In the genomic region with DNA sequence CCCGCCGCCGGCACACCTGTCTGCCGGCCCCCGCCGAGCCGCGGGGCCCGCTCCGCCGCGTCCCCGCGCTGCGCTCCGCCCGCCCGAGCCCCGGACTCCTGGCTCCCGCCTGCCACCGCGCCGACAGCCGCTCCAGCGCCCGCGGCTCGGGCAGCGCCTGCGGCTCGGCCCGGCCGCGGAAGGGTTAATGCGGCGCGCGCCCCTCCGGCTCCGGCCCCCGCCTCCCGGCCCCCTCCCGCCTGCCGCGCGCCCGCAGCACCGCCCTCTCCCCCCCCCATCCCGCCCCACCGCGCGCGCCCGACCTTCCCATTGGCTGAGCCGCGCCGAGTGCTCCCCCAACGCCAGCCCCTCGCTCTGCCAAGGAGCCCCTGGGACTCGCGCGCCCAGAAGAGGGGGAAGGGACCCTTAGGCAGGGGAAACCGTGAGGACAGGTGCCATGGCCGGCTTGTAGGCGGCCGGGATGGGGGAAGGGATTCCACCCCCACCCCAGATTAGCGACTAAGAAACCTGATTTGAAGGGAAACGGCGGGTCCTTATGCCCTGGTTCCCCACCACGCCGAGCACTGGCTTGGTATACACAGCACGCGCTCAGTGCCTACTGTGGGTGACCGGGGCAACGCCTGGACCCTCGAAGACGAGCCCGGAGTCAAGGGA, we compare ENCODE assay signal across 8 cellular contexts. TPM values are rescaled to one million over a fixed set of nuclear protein-coding genes. Genes with fewer than 3 reads are reported as not detected.
A peak's percentile ranks its signal among the peaks of the same experiment; 100 is the strongest.
DNase-seq lines count a peak whose midpoint lies in the region; ATAC-seq, FAIRE-seq and TF ChIP-seq lines count a peak whose summit lies in the region.

A gene with protein sequence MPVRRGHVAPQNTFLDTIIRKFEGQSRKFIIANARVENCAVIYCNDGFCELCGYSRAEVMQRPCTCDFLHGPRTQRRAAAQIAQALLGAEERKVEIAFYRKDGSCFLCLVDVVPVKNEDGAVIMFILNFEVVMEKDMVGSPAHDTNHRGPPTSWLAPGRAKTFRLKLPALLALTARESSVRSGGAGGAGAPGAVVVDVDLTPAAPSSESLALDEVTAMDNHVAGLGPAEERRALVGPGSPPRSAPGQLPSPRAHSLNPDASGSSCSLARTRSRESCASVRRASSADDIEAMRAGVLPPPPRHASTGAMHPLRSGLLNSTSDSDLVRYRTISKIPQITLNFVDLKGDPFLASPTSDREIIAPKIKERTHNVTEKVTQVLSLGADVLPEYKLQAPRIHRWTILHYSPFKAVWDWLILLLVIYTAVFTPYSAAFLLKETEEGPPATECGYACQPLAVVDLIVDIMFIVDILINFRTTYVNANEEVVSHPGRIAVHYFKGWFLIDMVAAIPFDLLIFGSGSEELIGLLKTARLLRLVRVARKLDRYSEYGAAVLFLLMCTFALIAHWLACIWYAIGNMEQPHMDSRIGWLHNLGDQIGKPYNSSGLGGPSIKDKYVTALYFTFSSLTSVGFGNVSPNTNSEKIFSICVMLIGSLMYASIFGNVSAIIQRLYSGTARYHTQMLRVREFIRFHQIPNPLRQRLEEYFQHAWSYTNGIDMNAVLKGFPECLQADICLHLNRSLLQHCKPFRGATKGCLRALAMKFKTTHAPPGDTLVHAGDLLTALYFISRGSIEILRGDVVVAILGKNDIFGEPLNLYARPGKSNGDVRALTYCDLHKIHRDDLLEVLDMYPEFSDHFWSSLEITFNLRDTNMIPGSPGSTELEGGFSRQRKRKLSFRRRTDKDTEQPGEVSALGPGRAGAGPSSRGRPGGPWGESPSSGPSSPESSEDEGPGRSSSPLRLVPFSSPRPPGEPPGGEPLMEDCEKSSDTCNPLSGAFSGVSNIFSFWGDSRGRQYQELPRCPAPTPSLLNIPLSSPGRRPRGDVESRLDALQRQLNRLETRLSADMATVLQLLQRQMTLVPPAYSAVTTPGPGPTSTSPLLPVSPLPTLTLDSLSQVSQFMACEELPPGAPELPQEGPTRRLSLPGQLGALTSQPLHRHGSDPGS (minus strand): TSS at position 186 of the 654 bp plus-strand sequence. CDS start 408 bp downstream, outside the sequence.

- H3K36me3 ChIP-seq in endothelial cell of umbilical vein (ENCODE audit: control insufficient read depth in 2 of 2, extremely low read depth in 1 of 2, insufficient read depth in 2 of 2, low read length in 2 of 2): no peaks in the 10 kb centered on the region
- no peaks in the 10 kb centered on the region for H3K36me3 ChIP-seq in neuronal stem cell (replicated peaks in 1 of 2; ENCODE audit: control insufficient read depth in 2 of 2, insufficient read depth in 2 of 2, low read length in 2 of 2)

- peaks cover 22% of the 10 kb centered on the region for H3K4me1 Mint-ChIP-seq in T-helper 17 cell

- peak within 1 kb of the TSS; percentile 60 for H2AK5ac ChIP-seq in neuronal stem cell (ENCODE audit: low read depth, low read length)

- dilution Hi-C loops in endothelial cell of umbilical vein (cut with MboI; ENCODE audit: extremely low pct_ligation_motif_present, low sequenced_read_pairs): no loop called here

- H3K36me3 Mint-ChIP-seq in T-helper 17 cell (ENCODE audit: low read depth): peaks cover 2% of the 10 kb centered on the region

- no CpG with 5 or more reads among the region's 78 CpGs for WGBS in neuronal stem cell (ENCODE audit: extremely low coverage in 2 of 2, insufficient read length in 2 of 2, insufficient replicate concordance in 1 of 2), 2 donors

- peak; percentile 72 for DNase-seq in DMS 273 treated with DMSO at 0.1 percent for 48 hours (lab: John Stamatoyannopoulos, UW)
- peak; percentile 95 for DNase-seq in NCI-H1092 treated with DMSO at 0.1 percent for 48 hours (lab: John Stamatoyannopoulos, UW)
- peak in 2 of 3 donors; percentile 40 to 46 for DNase-seq in T-helper 17 cell
- DNase-seq in endothelial cell of umbilical vein (ENCODE audit: low read depth, low spot score): no peak
- peak; percentile 84 for DNase-seq in neuronal stem cell (ENCODE audit: low spot score)
- no peak for DNase-seq in epidermal melanocyte (ENCODE audit: insufficient read length, low spot score)

- H3K4me2 ChIP-seq in endothelial cell of umbilical vein (ENCODE audit: insufficient read depth, low read length) (no peak within 1 kb of the TSS), neuronal stem cell (ENCODE audit: insufficient read depth, low read length, poor library complexity, severe bottlenecking) (peak within 1 kb of the TSS; percentile 83)

- H3K4ac ChIP-seq in neuronal stem cell (ENCODE audit: low read length): no peak within 1 kb of the TSS

- POLR2A ChIA-PET in endothelial cell of umbilical vein (lab: Charles Lee): no interaction called here

- no TSS peak for BruUV-seq in endothelial cell of umbilical vein (replicated peaks; lab: Mats Ljungman, UMichigan)

- H3K27me3 Mint-ChIP-seq in T-helper 17 cell: peaks cover 22% of the 10 kb centered on the region

- no peak within 1 kb of the TSS for H3K9ac ChIP-seq in endothelial cell of umbilical vein (replicated peaks; ENCODE audit: extremely low read depth, insufficient read depth, low read length)
- peak within 1 kb of the TSS; percentile 87 for H3K9ac ChIP-seq in neuronal stem cell (ENCODE audit: low read depth, low read length, poor library complexity)

- H3K27me3 ChIP-seq in endothelial cell of umbilical vein (ENCODE audit: control insufficient read depth in 2 of 2, insufficient read depth in 2 of 2, low read length in 2 of 2) (peaks cover 44 to 53% of the 10 kb centered on the region in 2 experiments), neuronal stem cell (ENCODE audit: control insufficient read depth in 3 of 3, insufficient read depth in 3 of 3, low read depth in 1 of 3, low read length in 3 of 3) (peaks cover 0 to 44% (median 17%) of the 10 kb centered on the region in 3 experiments)

- no peak within 1 kb of the TSS for H2BK120ac ChIP-seq in neuronal stem cell (ENCODE audit: low read depth, low read length)

- H4K91ac ChIP-seq in neuronal stem cell (ENCODE audit: low read depth, low read length, poor library complexity): no peak within 1 kb of the TSS

- peak within 1 kb of the TSS; percentile 14 for H2BK15ac ChIP-seq in neuronal stem cell (ENCODE audit: low read length)

- peaks cover 10% of the 10 kb centered on the region for H3K4me1 ChIP-seq in endothelial cell of umbilical vein (ENCODE audit: control insufficient read depth, extremely low read depth, insufficient read depth, low read length)
- H3K4me1 ChIP-seq in neuronal stem cell (ENCODE audit: control insufficient read depth in 2 of 2, insufficient read depth in 1 of 2, low read depth in 1 of 2, low read length in 2 of 2): peaks cover 32 to 36% of the 10 kb centered on the region in 2 donors

- no peak for ATAC-seq in T-helper 17 cell
- ATAC-seq in GM19397 (IDR thresholded peaks at IDR 0.05; ENCODE audit: unreplicated experiment): no peak
- ATAC-seq in GM21576 (IDR thresholded peaks at IDR 0.05; ENCODE audit: unreplicated experiment): no peak

- no peaks in the 10 kb centered on the region for H4K20me1 ChIP-seq in endothelial cell of umbilical vein (replicated peaks; ENCODE audit: control insufficient read depth, extremely low read depth, insufficient read depth, low read length)

- H3K23ac ChIP-seq in neuronal stem cell (ENCODE audit: low read depth, low read length, poor library complexity): peak within 1 kb of the TSS; percentile 89

- no peaks in the 10 kb centered on the region for H3K79me2 ChIP-seq in endothelial cell of umbilical vein (ENCODE audit: control insufficient read depth, insufficient read depth, low read length)

- H2AFZ ChIP-seq in endothelial cell of umbilical vein (ENCODE audit: low read depth, low read length) (no peak within 1 kb of the TSS), neuronal stem cell (ENCODE audit: low read length) (peak within 1 kb of the TSS; percentile 96)

- H3K9me1 ChIP-seq in endothelial cell of umbilical vein (replicated peaks; ENCODE audit: control insufficient read depth, extremely low read depth, insufficient read depth, low read length): no peaks in the 10 kb centered on the region

- TF ChIP-seq POLR2A in endothelial cell of umbilical vein (IDR thresholded peaks at IDR 0.05; ENCODE audit: low read depth, low read length): no peak

- no peak within 1 kb of the TSS for H2BK12ac ChIP-seq in neuronal stem cell (ENCODE audit: low read length)

- H3K79me1 ChIP-seq in neuronal stem cell (ENCODE audit: low read depth, low read length): peaks cover 3% of the 10 kb centered on the region

- H3K27ac ChIP-seq in endothelial cell of umbilical vein (ENCODE audit: insufficient read depth, low read depth, low read length) (no peak within 1 kb of the TSS), neuronal stem cell (replicated peaks; ENCODE audit: low read length) (peak within 1 kb of the TSS; percentile 70)

- intact Hi-C loops in endothelial cell of umbilical vein (cut with micrococcal nuclease): no loop called here

- H3K4me3 ChIP-seq in endothelial cell of umbilical vein (replicated peaks in 1 of 3; ENCODE audit: insufficient read depth in 1 of 3, low read depth in 1 of 3, low read length in 3 of 3): no peak within 1 kb of the TSS
- peak within 1 kb of the TSS; percentile 69 to 77 for H3K4me3 ChIP-seq in neuronal stem cell (ENCODE audit: low read length in 2 of 2)

- H3K27ac Mint-ChIP-seq in T-helper 17 cell: peak within 1 kb of the TSS; percentile 93

- H3K4me3 Mint-ChIP-seq in T-helper 17 cell: peak within 1 kb of the TSS; percentile 92

- H3K9me3 ChIP-seq in T-helper 17 cell (ENCODE audit: control insufficient read depth, low read length, poor library complexity, severe bottlenecking) (no peaks in the 10 kb centered on the region), endothelial cell of umbilical vein (replicated peaks; ENCODE audit: control insufficient read depth, insufficient read depth, low read length) (no peaks in the 10 kb centered on the region), neuronal stem cell (replicated peaks in 1 of 2; ENCODE audit: control insufficient read depth in 2 of 2, insufficient read depth in 1 of 2, low read depth in 1 of 2, low read length in 2 of 2) (no peaks in the 10 kb centered on the region)

- no peak for TF ChIP-seq CTCF in endothelial cell of umbilical vein (IDR thresholded peaks at IDR 0.05; ENCODE audit: extremely low read depth in 1 of 2, insufficient read depth in 1 of 2, low read depth in 1 of 2, low read length in 2 of 2)

- H3K18ac ChIP-seq in neuronal stem cell (ENCODE audit: low read length): peak within 1 kb of the TSS; percentile 84

- FAIRE-seq in endothelial cell of umbilical vein (lab: Jason Lieb, UNC): no peak

- H3K14ac ChIP-seq in neuronal stem cell (ENCODE audit: low read length): peak within 1 kb of the TSS; percentile 47

- H4K8ac ChIP-seq in neuronal stem cell (ENCODE audit: low read depth, low read length): no peak within 1 kb of the TSS

- H2BK5ac ChIP-seq in neuronal stem cell (ENCODE audit: low read length): peak within 1 kb of the TSS; percentile 62

- CTCF ChIA-PET in endothelial cell of umbilical vein (lab: Charles Lee): interaction anchor here (0.6 to 2.8 kb wide), 8 partner anchors 8 to 1206 kb away, joined by 3 to 19 read pairs (median 4); no protein-coding TSS in a partner anchor

RNA-seq across cellular contexts. Expression of the gene that starts here (rescaled TPM):
- 1 to 10 TPM; 2.2 to 5.6 TPM for total RNA-seq in T-helper 17 cell
- total RNA-seq in endothelial cell of umbilical vein: 0.09 TPM in 1 of 2 replicates, not detected in the other
- polyA plus RNA-seq in endothelial cell of umbilical vein: 0.03 and 0.10 TPM in 2 replicates
- 0.06 TPM in 2 replicates for polyA plus RNA-seq in endothelial cell of umbilical vein (2011; cell fraction: cytosol; rRNA removed)
- polyA plus RNA-seq in endothelial cell of umbilical vein (2011; cell fraction: nucleus; rRNA removed): 0.07 and 0.15 TPM in 2 replicates
- 0.08 and 0.14 TPM in 2 replicates for polyA plus RNA-seq in endothelial cell of umbilical vein (2012)
- 3.1 TPM in 2 replicates for polyA minus RNA-seq in endothelial cell of umbilical vein
- polyA minus RNA-seq in endothelial cell of umbilical vein (2011; cell fraction: cytosol; rRNA and poly(A)+ RNA removed): not detected
- polyA minus RNA-seq in endothelial cell of umbilical vein (2011; cell fraction: nucleus; rRNA and poly(A)+ RNA removed): not detected in 2 replicates
- 9.1 TPM for polyA plus RNA-seq in neuronal stem cell (2013, experiment 1 of 2)
- 9.1 TPM for polyA plus RNA-seq in neuronal stem cell (2013, experiment 2 of 2)

Comparison
In these comparisons a context has a peak if more than half of its experiments do, and no peak if none do; other contexts are left out.
1. DNase-seq: peak in DMS 273 treated with DMSO at 0.1 percent for 48 hours (single experiment), NCI-H1092 treated with DMSO at 0.1 percent for 48 hours (single experiment), T-helper 17 cell (2 of 3) and neuronal stem cell (single experiment); none in endothelial cell of umbilical vein (single experiment) and epidermal melanocyte (single experiment).
2. H3K4me3 ChIP-seq: peak in neuronal stem cell (2 of 2); none in endothelial cell of umbilical vein (0 of 3).